Comparison of ENCODE assay signal across 18 cellular contexts in the genomic region with DNA sequence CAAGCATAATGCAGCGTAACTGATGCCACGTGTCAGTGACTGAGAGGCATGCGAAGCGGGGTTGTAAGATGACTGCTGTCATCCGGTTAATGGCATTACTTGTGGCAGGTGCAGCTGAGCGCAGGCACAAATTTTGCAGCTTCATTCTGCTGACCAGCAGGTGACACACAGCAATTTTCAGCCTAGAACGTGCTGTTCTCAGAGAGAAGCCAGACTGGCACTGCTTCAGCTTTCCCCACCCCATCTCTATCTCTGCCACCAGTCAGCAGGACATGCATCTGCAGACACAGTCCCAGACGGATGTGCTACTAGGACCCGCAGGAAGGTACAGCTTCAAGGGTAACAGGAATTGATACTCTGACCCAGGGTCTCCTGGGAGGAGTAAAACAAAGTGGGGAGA.
DNase-seq lines count a peak whose midpoint lies in the region; ATAC-seq and TF ChIP-seq lines count a peak whose summit lies in the region.
"Had no signal": no experiment of that assay in that cellular context is flagged by ENCODE, and none has a peak within 500 bp of the region (broad histone marks: within the 10 kb centered on the region; RNA-seq: fewer than 3 reads in every experiment).

No MANE protein-coding gene starts in this region.

- no peak for TF ChIP-seq CTCF in psoas muscle (IDR thresholded peaks at IDR 0.05)
- TF ChIP-seq CTCF in Calu3 (IDR thresholded peaks at IDR 0.05; ENCODE audit: unreplicated experiment): no peak

- peaks cover 0 to 4% (median 0%) of the 10 kb centered on the region in 11 experiments; a peak in 2 of 22 replicates for H3K9me3 ChIP-seq in BLaER1 treated with 17β-estradiol and CSF1 and Interleukin-3, amounts not matched to agents 10 nM and 100 nM (replicated peaks in 1 of 11)
- H3K9me3 ChIP-seq in psoas muscle: no peaks in the 10 kb centered on the region
- H3K9me3 ChIP-seq: HAP-1, Peyer's patch had no signal

- no peak overlapping the region for H3K27ac Mint-ChIP-seq in Calu3 (ENCODE audit: unreplicated experiment)

- no peak overlapping the region for H3K4me3 Mint-ChIP-seq in Calu3 (ENCODE audit: low read depth, unreplicated experiment)
- H3K4me3 Mint-ChIP-seq: IgD-negative memory B cell had no signal

- WGBS in psoas muscle, 3 donors: 35 to 50% (median 36%) methylated on average over 9 of the region's 9 CpGs

- no peaks in the 10 kb centered on the region for H4K20me1 ChIP-seq in BLaER1 treated with 17β-estradiol and CSF1 and Interleukin-3, amounts not matched to agents 10 nM and 100 nM

- H3K9me3 Mint-ChIP-seq in Calu3 (ENCODE audit: low read depth, unreplicated experiment): no peaks in the 10 kb centered on the region
- H3K9me3 Mint-ChIP-seq: IgD-negative memory B cell had no signal

- peaks cover 0 to 20% (median 10%) of the 10 kb centered on the region in 10 experiments; a peak in 12 of 20 replicates for H3K4me1 ChIP-seq in BLaER1 treated with 17β-estradiol and CSF1 and Interleukin-3, amounts not matched to agents 10 nM and 100 nM
- H3K4me1 ChIP-seq in psoas muscle: peaks cover 27% of the 10 kb centered on the region
- H3K4me1 ChIP-seq: HAP-1, Peyer's patch had no signal

- H3K4me1 Mint-ChIP-seq in Calu3 (ENCODE audit: low read depth, unreplicated experiment): no peaks in the 10 kb centered on the region
- H3K4me1 Mint-ChIP-seq: IgD-negative memory B cell had no signal

- H3K27me3 Mint-ChIP-seq in Calu3 (ENCODE audit: unreplicated experiment): no peaks in the 10 kb centered on the region
- H3K27me3 Mint-ChIP-seq: IgD-negative memory B cell had no signal

- peak overlapping the region in 7 of 11 experiments; percentile 6 to 62 (median 34); a peak in 11 of 22 replicates for H3K4me2 ChIP-seq in BLaER1 treated with 17β-estradiol and CSF1 and Interleukin-3, amounts not matched to agents 10 nM and 100 nM

- no peak overlapping the region for H3K9ac ChIP-seq in BLaER1 treated with 17β-estradiol and CSF1 and Interleukin-3, amounts not matched to agents 10 nM and 100 nM

- CTCF ChIA-PET in Calu3 (lab: Charles Lee): no interaction called here

- H3K36me3 Mint-ChIP-seq in Calu3 (ENCODE audit: insufficient read depth, unreplicated experiment): no peaks in the 10 kb centered on the region

- H3K4me3 ChIP-seq in BLaER1 treated with 17β-estradiol and CSF1 and Interleukin-3, amounts not matched to agents 10 nM and 100 nM: no peak overlapping the region
- H3K4me3 ChIP-seq in psoas muscle: no peak overlapping the region
- H3K4me3 ChIP-seq: HAP-1, Peyer's patch had no signal

- no TSS peak for BruUV-seq in Calu3 (replicated peaks; lab: Mats Ljungman, UMichigan)

- H3K27ac ChIP-seq in BLaER1 treated with 17β-estradiol and CSF1 and Interleukin-3, amounts not matched to agents 10 nM and 100 nM: no peak overlapping the region
- H3K27ac ChIP-seq in psoas muscle: peak overlapping the region; percentile 61
- H3K27ac ChIP-seq: HL-60, Peyer's patch had no signal

- H3K27me3 ChIP-seq in BLaER1 treated with 17β-estradiol and CSF1 and Interleukin-3, amounts not matched to agents 10 nM and 100 nM: no peaks in the 10 kb centered on the region
- H3K27me3 ChIP-seq in psoas muscle (ENCODE audit: insufficient read depth in 3 of 3, low read length in 2 of 3): no peaks in the 10 kb centered on the region
- H3K27me3 ChIP-seq: Peyer's patch had no signal

- H3K36me3 ChIP-seq in BLaER1 treated with 17β-estradiol and CSF1 and Interleukin-3, amounts not matched to agents 10 nM and 100 nM: peaks cover under 1 to 52% (median 18%) of the 10 kb centered on the region in 11 experiments; a peak in 17 of 22 replicates
- H3K36me3 ChIP-seq in psoas muscle (ENCODE audit: insufficient read depth in 1 of 2, low read depth in 1 of 2): no peaks in the 10 kb centered on the region
- H3K36me3 ChIP-seq: HAP-1 had no signal

- DNase-seq in NCI-H774 (lab: John Stamatoyannopoulos, UW): peak; percentile 69
- DNase-seq in cerebellum (ENCODE audit: low spot score): peak; percentile 13
- DNase-seq in psoas muscle: peak; percentile 43 to 81
- no peak for DNase-seq in Calu3
- DNase-seq: COR-L47, DMS53, Kasumi-1, NCI-H187, NCI-H345, NCI-H526, Peyer's patch, Right ventricle myocardium superior had no signal

- intact Hi-C loops in psoas muscle (cut with DNase I): loop anchor here in 1 of 2 donors (10.0 kb wide), 1 partner anchor 123 kb away; no protein-coding TSS in a partner anchor
- intact Hi-C loops in Calu3 (cut with micrococcal nuclease; ENCODE audit: unreplicated experiment): no loop called here

- peak; percentile 77 to 86 (median 85) for ATAC-seq in psoas muscle
- no peak for ATAC-seq in GM21447 (IDR thresholded peaks at IDR 0.05; ENCODE audit: unreplicated experiment)
- ATAC-seq in HG02884 (IDR thresholded peaks at IDR 0.05; ENCODE audit: unreplicated experiment): no peak

Comparison
In these comparisons a context has a peak if more than half of its experiments do, and no peak if none do; other contexts are left out.
1. ATAC-seq: peak in psoas muscle (4 of 4); none in GM21447 (single experiment) and HG02884 (single experiment).